ENCODE assay signal across 12 cellular contexts in the genomic region with DNA sequence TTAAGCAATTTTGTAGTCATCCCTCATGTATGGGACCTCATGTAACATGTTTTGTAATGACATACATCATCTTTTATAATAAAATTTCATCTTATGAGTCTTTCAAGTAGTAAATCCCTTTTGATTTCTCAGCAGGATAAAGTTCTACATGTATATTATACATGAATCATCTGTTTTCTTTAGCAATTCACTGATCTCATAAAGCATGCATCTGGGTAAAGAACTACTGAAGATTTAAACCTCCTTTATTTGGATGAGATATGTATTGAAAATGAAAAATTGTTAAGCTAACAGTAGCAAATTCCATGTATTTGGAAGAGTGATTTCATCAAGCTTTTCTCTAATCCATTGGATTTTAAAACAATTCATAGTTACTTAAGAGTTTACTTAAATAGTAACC.
"Had no signal": no experiment of that assay in that cellular context is flagged by ENCODE, and none has a peak within 500 bp of the region (broad histone marks: within the 10 kb centered on the region; RNA-seq: fewer than 3 reads in every experiment).

No MANE protein-coding gene starts in this region.

- H3K36me3 ChIP-seq: adrenal gland, breast epithelium, right atrium auricular region had no signal

- H3K27me3 ChIP-seq: adrenal gland, breast epithelium, right atrium auricular region had no signal

- DNase-seq: activated CD4-positive, alpha-beta T cell treated with anti-CD3 and anti-CD28 coated beads for 48 hours; activated naive CD4-positive, alpha-beta T cell treated with anti-CD3 and anti-CD28 coated beads, Interleukin-2, amount 10 ng/mL, durations not matched to agents 7 days and 5 days; activated T-cell treated with anti-CD3 and anti-CD28 coated beads for 4 hours; adrenal gland; hippocampal formation; trophoblast cell had no signal

- H3K27ac ChIP-seq: adrenal gland, breast epithelium, right atrium auricular region, SK-N-MC had no signal

- H3K4me3 ChIP-seq: adrenal gland, breast epithelium, right atrium auricular region, SK-N-MC had no signal

- ATAC-seq: activated T-helper 17 cell treated with anti-CD3 and anti-CD28 coated beads, Interleukin-2, amount 50 U/mL, for 72 hours; stimulated activated effector memory CD8-positive, alpha-beta T cell treated with anti-CD3 and anti-CD28 coated beads, Interleukin-12 subunit alpha, Interleukin-12 subunit beta, amount 100 ng/mL, for 72 hours; WTC11 had no signal

- H3K9me3 ChIP-seq: adrenal gland, breast epithelium, right atrium auricular region had no signal

- H3K4me1 ChIP-seq: adrenal gland, breast epithelium, right atrium auricular region had no signal
